In genomic region chr16:85104821-85105391, GRCh38 we compare ENCODE assay signal across 12 cellular contexts. TPM values are rescaled to one million over a fixed set of nuclear protein-coding genes. Genes with fewer than 3 reads are reported as not detected.
DNase-seq lines count a peak whose midpoint lies in the region; ATAC-seq and TF ChIP-seq lines count a peak whose summit lies in the region.
"Had no signal": no experiment of that assay in that cellular context is flagged by ENCODE, and none has a peak within 500 bp of the region (broad histone marks: within the 10 kb centered on the region; RNA-seq: fewer than 3 reads in every experiment).

No MANE protein-coding gene starts in this region.

- no peak overlapping the region for H3K4me3 ChIP-seq in left ventricle myocardium inferior
- H3K4me3 ChIP-seq in upper lobe of right lung, result no peak overlapping the region
- H3K4me3 ChIP-seq in stomach, result no peak overlapping the region
- H3K4me3 ChIP-seq: cardiac muscle cell, lung had no signal

- peaks cover 5% of the 10 kb centered on the region for H3K27me3 ChIP-seq in left ventricle myocardium inferior (ENCODE audit: low read depth)
- no peaks in the 10 kb centered on the region for H3K27me3 ChIP-seq in upper lobe of right lung
- no peaks in the 10 kb centered on the region for H3K27me3 ChIP-seq in stomach
- H3K27me3 ChIP-seq: cardiac muscle cell had no signal

- no peaks in the 10 kb centered on the region for H3K36me3 ChIP-seq in left ventricle myocardium inferior
- no peaks in the 10 kb centered on the region for H3K36me3 ChIP-seq in upper lobe of right lung
- H3K36me3 ChIP-seq in stomach, result no peaks in the 10 kb centered on the region
- H3K36me3 ChIP-seq: cardiac muscle cell had no signal

- H3K27ac ChIP-seq in left ventricle myocardium inferior (replicated peaks), result no peak overlapping the region
- peak overlapping the region; percentile 48 for H3K27ac ChIP-seq in RWPE1
- no peak overlapping the region for H3K27ac ChIP-seq in upper lobe of right lung
- H3K27ac ChIP-seq in stomach, result no peak overlapping the region
- H3K27ac ChIP-seq: cardiac muscle cell had no signal

- 46 to 68% (median 64%) methylated on average over 6 to 11 of the region's 11 CpGs for WGBS in stomach, 5 donors

- ATAC-seq in Right ventricle myocardium superior (ENCODE audit: poor library complexity), result peak; percentile 62
- ATAC-seq in left ventricle myocardium superior, result peak; percentile 68
- peak; percentile 88 for ATAC-seq in upper lobe of right lung
- ATAC-seq: SK-N-SH treated with all-trans-retinoic acid at 6 μM for 48 hours had no signal

- DNase-seq in Right ventricle myocardium superior (no peak), left ventricle myocardium inferior (no peak), RWPE1 (ENCODE audit: low spot score) (no peak), left ventricle myocardium superior (no peak), upper lobe of right lung (no peak), stomach (no peak), NCI-H2081 (lab: John Stamatoyannopoulos, UW) (no peak), NCI-H1092 (lab: John Stamatoyannopoulos, UW) (no peak)
- DNase-seq: DMS153 had no signal

- H3K4me1 ChIP-seq in left ventricle myocardium inferior (no peaks in the 10 kb centered on the region), upper lobe of right lung (peaks cover 12% of the 10 kb centered on the region), stomach (peaks cover 0 to 7% (median 0%) of the 10 kb centered on the region in 4 donors)

- TF ChIP-seq EP300 in stomach (IDR thresholded peaks at IDR 0.05), result no peak

- POLR2A ChIA-PET in RWPE1 (lab: Yijun Ruan, JAX; ENCODE audit: low non-redundant PET), result no interaction called here

- CTCF ChIA-PET in RWPE1 (lab: Yijun Ruan, JAX), result interaction anchor here (1.1 to 1.3 kb wide), 2 partner anchors 10 to 18 kb away, joined by 4 read pairs; no protein-coding TSS in a partner anchor

- H3K9me3 ChIP-seq in left ventricle myocardium inferior (replicated peaks), result no peaks in the 10 kb centered on the region
- no peaks in the 10 kb centered on the region for H3K9me3 ChIP-seq in upper lobe of right lung
- H3K9me3 ChIP-seq in stomach, result no peaks in the 10 kb centered on the region

- no peak for TF ChIP-seq POLR2A in stomach (IDR thresholded peaks at IDR 0.05)

- intact Hi-C loops in Right ventricle myocardium superior (cut with DNase I) (no loop called here), left ventricle myocardium inferior (cut with micrococcal nuclease) (no loop called here), left ventricle myocardium superior (cut with micrococcal nuclease) (no loop called here), upper lobe of right lung (cut with DNase I) (no loop called here), stomach (cut with DNase I; ENCODE audit: low total_unique reads) (no loop called here)

- TF ChIP-seq CTCF in left ventricle myocardium inferior (IDR thresholded peaks at IDR 0.05; ENCODE audit: borderline replicate concordance) (no peak), RWPE1 (conservative IDR thresholded peaks at IDR 0.05; ENCODE audit: low read depth) (no peak), upper lobe of right lung (IDR thresholded peaks at IDR 0.05) (no peak), stomach (IDR thresholded peaks at IDR 0.05) (no peak)

RNA-seq across cellular contexts. Expression of gene CIBAR2, which starts 7.4 kb away (rescaled TPM):
- total RNA-seq in Right ventricle myocardium superior (not detected), left ventricle myocardium inferior (not detected), left ventricle myocardium superior (not detected), upper lobe of right lung (not detected), stomach (10 to 100 TPM in 1 of 5 donors, not detected in 4; 54.0 TPM)
- polyA plus RNA-seq in stomach, result 1 to 10 TPM in 1 of 3 donors, not detected in 2; 1.5 TPM
- total RNA-seq: cardiac muscle cell had no signal
- polyA plus RNA-seq: cardiac muscle cell had no signal
